Comparison of ENCODE assay signal across 8 cellular contexts in the genomic region with DNA sequence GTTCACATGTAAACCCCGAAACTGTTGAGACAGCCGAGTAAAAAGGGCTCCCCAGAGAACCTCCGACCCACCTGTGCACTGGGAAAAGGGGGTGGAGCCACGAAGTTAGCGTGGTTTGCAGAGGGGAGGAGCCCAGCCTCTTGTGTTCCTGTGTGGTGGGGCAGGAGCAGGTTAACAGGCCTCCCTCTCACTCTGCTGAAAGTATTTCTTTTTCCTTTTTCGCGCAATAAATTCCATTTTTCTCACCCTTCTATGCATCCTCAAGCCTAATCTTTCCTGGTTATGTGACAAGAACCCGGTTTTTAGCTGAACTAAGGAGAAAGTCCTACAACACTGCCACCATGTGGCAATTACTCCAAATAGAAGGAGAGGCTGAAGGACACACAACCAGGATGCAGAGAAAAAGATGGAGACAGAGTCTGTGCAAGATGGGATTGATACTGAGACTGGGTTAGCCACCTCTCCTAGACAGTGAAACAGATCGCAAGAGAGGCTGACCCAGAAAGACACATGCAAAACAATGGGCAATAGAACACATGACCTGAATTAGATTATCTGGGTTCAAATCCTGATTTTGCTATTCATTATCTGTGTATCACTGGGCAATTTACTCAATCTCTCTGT.
DNase-seq lines count a peak whose midpoint lies in the region; ATAC-seq, FAIRE-seq and TF ChIP-seq lines count a peak whose summit lies in the region.

No MANE protein-coding gene starts in this region.

- 1 to 2% methylated on average over 9 of the region's 9 CpGs for WGBS in pancreas, 2 donors

- DNase-seq in DMS 273 treated with DMSO at 0.1 percent for 48 hours (lab: John Stamatoyannopoulos, UW) = peak; percentile 44
- peak; percentile 86 for DNase-seq in OCI-M1 (lab: John Stamatoyannopoulos, UW)
- DNase-seq in activated naive CD4-positive, alpha-beta T cell treated with anti-CD3 and anti-CD28 coated beads, Interleukin-2, amount 10 ng/mL, durations not matched to agents 7 days and 5 days = peak; percentile 59
- DNase-seq in germinal center (ENCODE audit: low spot score) = peak; percentile 21
- peak in 4 of 6 donors; percentile 17 to 53 (median 31) for DNase-seq in pancreas

- H3K4me3 ChIP-seq in pancreas = peak overlapping the region in 1 of 4 donors; percentile 38

- no peak overlapping the region for H3K27ac ChIP-seq in pancreas

- H3K9me3 ChIP-seq in pancreas = no peaks in the 10 kb centered on the region

- H3K4me1 Mint-ChIP-seq in IgD-negative memory B cell = peaks cover 0 to 5% (median 0%) of the 10 kb centered on the region in 3 donors
- H3K4me1 Mint-ChIP-seq in activated naive CD4-positive, alpha-beta T cell treated with anti-CD3 and anti-CD28 coated beads, Interleukin-2, amount 10 ng/mL, durations not matched to agents 7 days and 5 days = peaks cover 5% of the 10 kb centered on the region

- peak overlapping the region in 1 of 3 donors; percentile 44 for H3K27ac Mint-ChIP-seq in IgD-negative memory B cell
- H3K27ac Mint-ChIP-seq in activated naive CD4-positive, alpha-beta T cell treated with anti-CD3 and anti-CD28 coated beads, Interleukin-2, amount 10 ng/mL, durations not matched to agents 7 days and 5 days = no peak overlapping the region

- H3K4me1 ChIP-seq in pancreas = peaks cover 0 to 6% (median 0%) of the 10 kb centered on the region in 3 donors

- H3K4me3 Mint-ChIP-seq in IgD-negative memory B cell = peak overlapping the region in 3 of 4 donors; percentile 29 to 71 (median 70)
- peak overlapping the region; percentile 36 for H3K4me3 Mint-ChIP-seq in activated naive CD4-positive, alpha-beta T cell treated with anti-CD3 and anti-CD28 coated beads, Interleukin-2, amount 10 ng/mL, durations not matched to agents 7 days and 5 days

- no peaks in the 10 kb centered on the region for H3K9me3 Mint-ChIP-seq in IgD-negative memory B cell
- no peaks in the 10 kb centered on the region for H3K9me3 Mint-ChIP-seq in activated naive CD4-positive, alpha-beta T cell treated with anti-CD3 and anti-CD28 coated beads, Interleukin-2, amount 10 ng/mL, durations not matched to agents 7 days and 5 days

- H3K27me3 Mint-ChIP-seq in IgD-negative memory B cell = peaks cover 9% of the 10 kb centered on the region
- peaks cover 17% of the 10 kb centered on the region for H3K27me3 Mint-ChIP-seq in activated naive CD4-positive, alpha-beta T cell treated with anti-CD3 and anti-CD28 coated beads, Interleukin-2, amount 10 ng/mL, durations not matched to agents 7 days and 5 days

- CTCF ChIA-PET in activated naive CD4-positive, alpha-beta T cell treated with anti-CD3 and anti-CD28 coated beads, Interleukin-2, amount 10 ng/mL, durations not matched to agents 7 days and 5 days (lab: Charles Lee) = interaction anchor here (1.0 to 2.4 kb wide), 3 partner anchors 13 to 471 kb away, joined by 3 to 8 read pairs (median 6); no protein-coding TSS in a partner anchor

- no peaks in the 10 kb centered on the region for H3K36me3 Mint-ChIP-seq in IgD-negative memory B cell
- H3K36me3 Mint-ChIP-seq in activated naive CD4-positive, alpha-beta T cell treated with anti-CD3 and anti-CD28 coated beads, Interleukin-2, amount 10 ng/mL, durations not matched to agents 7 days and 5 days = no peaks in the 10 kb centered on the region

- H3K27me3 ChIP-seq in pancreas = peaks cover 0 to 17% (median 0%) of the 10 kb centered on the region in 4 donors

- no peak for FAIRE-seq in pancreas (lab: Jason Lieb, UNC)

- ATAC-seq in GM21381 (IDR thresholded peaks at IDR 0.05; ENCODE audit: unreplicated experiment) (peak; percentile 75), pancreas (peak; percentile 79 to 96 (median 94)), GM18519 (IDR thresholded peaks at IDR 0.05; ENCODE audit: low FRiP score, unreplicated experiment) (no peak)

- intact Hi-C loops in pancreas (cut with DNase I) = loop anchor here in 2 of 3 donors (5.0 to 10.0 kb wide), 2 partner anchors 472 to 474 kb away; no protein-coding TSS in a partner anchor

- no peaks in the 10 kb centered on the region for H3K36me3 ChIP-seq in pancreas

- TF ChIP-seq CTCF in pancreas (IDR thresholded peaks at IDR 0.05) = peak; percentile 20 to 54 (median 46)

Comparison
In these comparisons a context has a peak if more than half of its experiments do, and no peak if none do; other contexts are left out.
1. DNase-seq: peak in every context shown above with its lines; median percentile 86 in OCI-M1; 59 in activated naive CD4-positive, alpha-beta T cell treated with anti-CD3 and anti-CD28 coated beads, Interleukin-2, amount 10 ng/mL, durations not matched to agents 7 days and 5 days; 44 in DMS 273 treated with DMSO at 0.1 percent for 48 hours; 31 in pancreas; 21 in germinal center.